8 cellular contexts compared by ENCODE assay signal in the genomic region with DNA sequence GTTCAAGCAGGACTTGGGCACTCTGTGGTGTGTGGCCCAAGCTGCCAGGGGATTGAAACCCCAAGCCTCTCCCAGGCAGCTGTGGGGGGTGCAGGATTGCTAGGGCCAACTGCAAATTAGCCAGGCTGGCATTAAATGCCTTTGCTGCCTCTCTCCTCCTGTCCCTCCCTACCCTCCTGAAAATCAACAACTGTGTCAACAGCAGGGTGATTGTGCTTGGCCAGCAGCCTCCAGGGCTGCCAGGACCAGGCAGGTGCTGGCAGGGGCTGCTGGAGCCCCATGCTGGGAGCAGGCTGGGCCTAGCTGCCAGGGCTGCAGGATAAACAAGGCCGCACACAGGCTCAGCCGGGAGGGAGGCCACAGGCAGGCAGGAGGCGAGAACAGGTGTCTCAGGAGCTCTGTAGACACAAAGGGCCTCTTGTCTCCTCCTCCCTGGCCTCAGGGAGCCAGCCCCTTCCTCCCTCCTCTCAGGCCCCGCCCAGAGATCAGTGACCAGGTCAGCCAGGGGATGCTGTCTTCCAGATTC.
DNase-seq lines count a peak whose midpoint lies in the region; ATAC-seq and TF ChIP-seq lines count a peak whose summit lies in the region.

No MANE protein-coding gene starts in this region.

- H3K9ac ChIP-seq in parathyroid adenoma = no peak overlapping the region

- peaks cover 54% of the 10 kb centered on the region for H3K4me1 ChIP-seq in parathyroid adenoma

- ATAC-seq in GM18861 (IDR thresholded peaks at IDR 0.05; ENCODE audit: unreplicated experiment) (no peak), GM18517 (IDR thresholded peaks at IDR 0.05; ENCODE audit: unreplicated experiment) (no peak)

- H2AFZ ChIP-seq in parathyroid adenoma = no peak overlapping the region

- H3K9me3 ChIP-seq in parathyroid adenoma (ENCODE audit: control insufficient read depth, low read length) = no peaks in the 10 kb centered on the region

- peak; percentile 91 for DNase-seq in ELF-1 (ENCODE audit: low read depth, low spot score)
- peak; percentile 95 for DNase-seq in NCI-H510A (lab: John Stamatoyannopoulos, UW)
- DNase-seq in globus pallidus (ENCODE audit: low spot score) = peak; percentile 65
- no peak for DNase-seq in stimulated activated CD4-positive, alpha-beta T cell treated with anti-CD3 and anti-CD28 coated beads, Interleukin-15, amount 100 ng/mL, for 24 hours
- DNase-seq in GF-D8 (lab: John Stamatoyannopoulos, UW) = no peak

- H3K4me2 ChIP-seq in parathyroid adenoma (ENCODE audit: low read length) = no peak overlapping the region

- peaks cover 22% of the 10 kb centered on the region for H3K79me2 ChIP-seq in parathyroid adenoma

- H3K27me3 ChIP-seq in parathyroid adenoma (ENCODE audit: control insufficient read depth, insufficient read depth, low read length) = no peaks in the 10 kb centered on the region

- H3K27ac ChIP-seq in parathyroid adenoma = peak overlapping the region; percentile 72

- no peak for TF ChIP-seq CTCF in parathyroid adenoma (IDR thresholded peaks at IDR 0.05)

- H3K4me3 ChIP-seq in parathyroid adenoma (ENCODE audit: low read depth, low read length) = no peak overlapping the region

- no peaks in the 10 kb centered on the region for H3K36me3 ChIP-seq in parathyroid adenoma (ENCODE audit: control insufficient read depth, insufficient read depth, low read length)

Comparison
In these comparisons a context has a peak if more than half of its experiments do, and no peak if none do; other contexts are left out.
1. DNase-seq: peak in ELF-1 (single experiment), NCI-H510A (single experiment) and globus pallidus (single experiment); none in stimulated activated CD4-positive, alpha-beta T cell treated with anti-CD3 and anti-CD28 coated beads, Interleukin-15, amount 100 ng/mL, for 24 hours (single experiment) and GF-D8 (single experiment).